1 cellular context compared by ENCODE assay signal in genomic region chr16:3846595-3847091, GRCh38.
TF ChIP-seq lines count a peak whose summit lies in the region.

No MANE protein-coding gene starts in this region.

TF ChIP-seq in K562, 482 proteins besides CTCF, POLR2A, EP300 and RAD21 (continued from another document):
- TF ChIP-seq ZNF766 (CRISPR knock-in tag; conservative IDR thresholded peaks at IDR 0.05) (no peak), CBFA2T3 (IDR thresholded peaks at IDR 0.05) (peak; percentile 95), ELF1 (tag; IDR thresholded peaks at IDR 0.05) (no peak), ZNF280B (CRISPR knock-in tag; IDR thresholded peaks at IDR 0.05) (no peak), RBFOX2 (IDR thresholded peaks at IDR 0.05; ENCODE audit: low read depth, low read length) (no peak), HDAC1 (IDR thresholded peaks at IDR 0.05) (peak in 1 of 2 experiments; percentile 74; a peak in 1 of 4 replicates), AFF1 (IDR thresholded peaks at IDR 0.05; ENCODE audit: low read depth in 1 of 2, partially characterized antibody in 2 of 2) (no peak), REST (CRISPR knock-in tag; IDR thresholded peaks at IDR 0.05; ENCODE audit: low read depth) (no peak), CBX3 (IDR thresholded peaks at IDR 0.05; ENCODE audit: borderline replicate concordance in 1 of 2, low read length in 2 of 2) (0 out of 3 replicates have a peak, but pooled peaks of 1 of the 2 experiments have one; percentile 40), SMARCB1 (IDR thresholded peaks at IDR 0.05; ENCODE audit: insufficient read length, low read depth) (peak; percentile 83), ZFPM2 (CRISPR knock-in tag; IDR thresholded peaks at IDR 0.05) (no peak), FIP1L1 (IDR thresholded peaks at IDR 0.05; ENCODE audit: low read depth, low read length, poor library complexity, severe bottlenecking) (no peak), ZKSCAN1 (IDR thresholded peaks at IDR 0.05; ENCODE audit: low read depth, low read length) (no peak)
